ENCODE assay signal across 31 cellular contexts in the genomic region with DNA sequence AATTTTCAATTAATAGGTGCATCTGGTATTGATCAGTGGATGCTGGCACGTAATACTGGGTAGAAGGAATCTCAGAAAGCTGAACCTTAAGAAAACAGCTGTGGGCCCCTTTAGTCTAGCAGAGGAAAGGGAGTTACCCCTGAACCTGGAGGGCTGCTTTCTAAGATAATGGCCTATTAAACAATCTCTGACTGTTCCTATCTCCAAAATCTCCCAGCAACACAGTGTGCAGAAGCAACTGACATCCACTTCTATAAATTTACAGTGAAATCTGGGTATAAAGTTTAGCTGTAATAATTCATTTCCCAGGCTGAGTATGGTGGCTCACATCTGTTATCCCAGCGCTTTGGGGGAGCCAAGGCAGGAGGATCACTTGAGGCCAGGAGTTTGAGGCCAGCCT.
"Had no signal": no experiment of that assay in that cellular context is flagged by ENCODE, and none has a peak within 500 bp of the region (broad histone marks: within the 10 kb centered on the region; RNA-seq: fewer than 3 reads in every experiment).

No MANE protein-coding gene starts in this region.

- H3K9me3 ChIP-seq: esophagus squamous epithelium had no signal

- H3K27ac ChIP-seq: brain microvascular endothelial cell, coronary artery, dorsolateral prefrontal cortex had no signal

- H3K4me3 ChIP-seq: coronary artery, dorsolateral prefrontal cortex, esophagus squamous epithelium had no signal

- H3K27me3 ChIP-seq: brain microvascular endothelial cell, dorsolateral prefrontal cortex, esophagus squamous epithelium had no signal

- FAIRE-seq: astrocyte, bronchial epithelial cell, frontal cortex had no signal

- ATAC-seq: activated CD4-positive, alpha-beta T cell treated with anti-CD3 and anti-CD28 coated beads for 36 hours; activated naive CD4-positive, alpha-beta T cell treated with anti-CD3 and anti-CD28 coated beads, Interleukin-2, amount 50 U/mL, for 72 hours; activated T-cell treated with anti-CD3 and anti-CD28 coated beads, Interleukin-2, amount 50 U/mL, for 72 hours; effector memory CD8-positive, alpha-beta T cell; T-helper 17 cell had no signal

- DNase-seq: activated CD4-positive, alpha-beta memory T cell treated with anti-CD3 and anti-CD28 coated beads, Interleukin-2, amount 10 ng/mL, durations not matched to agents 7 days and 5 days; activated CD4-positive, alpha-beta T cell treated with anti-CD3 and anti-CD28 coated beads for 36 hours; activated CD4-positive, alpha-beta T cell treated with anti-CD3 and anti-CD28 coated beads, Interleukin-2, amount 10 ng/mL, durations not matched to agents 24 days and 14 days; activated CD4-positive, alpha-beta T cell treated with anti-CD3 and anti-CD28 coated beads, Interleukin-2, amount 50 U/mL, for 4 hours; activated CD4-positive, CD25-positive, alpha-beta regulatory T cell; activated CD4-positive, CD25-positive, alpha-beta regulatory T cell treated with anti-CD3 and anti-CD28 coated beads, Interleukin-2, amount 50 U/mL, for 72 hours; activated CD8-positive, alpha-beta memory T cell treated with anti-CD3 and anti-CD28 coated beads, Interleukin-2, amount 50 U/mL, for 48 hours; activated gamma-delta T cell; activated naive CD4-positive, alpha-beta T cell; activated naive CD4-positive, alpha-beta T cell treated with anti-CD3 and anti-CD28 coated beads, Interleukin-2, amount 10 ng/mL, durations not matched to agents 7 days and 5 days; activated naive CD8-positive, alpha-beta T cell treated with anti-CD3 and anti-CD28 coated beads, Interleukin-2, amount 10 ng/mL, durations not matched to agents 7 days and 5 days; activated T-cell treated with anti-CD3 and anti-CD28 coated beads for 4 hours; activated T-cell treated with anti-CD3 and anti-CD28 coated beads, Interleukin-2, amount 50 U/mL, for 24 hours; activated T-cell treated with anti-CD3 and anti-CD28 coated beads, Interleukin-2, amount 50 U/mL, for 72 hours; brain microvascular endothelial cell; dorsolateral prefrontal cortex; effector memory CD8-positive, alpha-beta T cell; esophagus squamous epithelium; foreskin fibroblast; head of caudate nucleus; T-helper 1 cell; T-helper 17 cell; T1000 had no signal

- H3K4me1 Mint-ChIP-seq: central memory CD8-positive, alpha-beta T cell had no signal

- H3K27ac Mint-ChIP-seq: activated CD4-positive, alpha-beta memory T cell treated with anti-CD3 and anti-CD28 coated beads, Interleukin-2, amount 10 ng/mL, durations not matched to agents 7 days and 5 days; activated CD4-positive, alpha-beta T cell treated with anti-CD3 and anti-CD28 coated beads for 36 hours; activated CD4-positive, alpha-beta T cell treated with anti-CD3 and anti-CD28 coated beads, Interleukin-2, amount 10 ng/mL, durations not matched to agents 24 days and 14 days; activated naive CD4-positive, alpha-beta T cell treated with anti-CD3 and anti-CD28 coated beads, Interleukin-2, amount 10 ng/mL, durations not matched to agents 7 days and 5 days; activated naive CD4-positive, alpha-beta T cell treated with anti-CD3 and anti-CD28 coated beads, Interleukin-2, amount 50 U/mL, for 72 hours; activated naive CD8-positive, alpha-beta T cell treated with anti-CD3 and anti-CD28 coated beads, Interleukin-2, amount 10 ng/mL, durations not matched to agents 7 days and 5 days; activated T-cell treated with anti-CD3 and anti-CD28 coated beads, Interleukin-2, amount 50 U/mL, for 24 hours; activated T-cell treated with anti-CD3 and anti-CD28 coated beads, Interleukin-2, amount 50 U/mL, for 72 hours; dendritic cell treated with granulocyte-macrophage colony-stimulating factor and Interleukin-4, amounts not matched to agents 40 ng/mL and 50 ng/mL, for 4 days; effector memory CD8-positive, alpha-beta T cell; T-helper 17 cell; T-helper 2 cell treated with Interferon-gamma antibody and Interleukin-4, amounts not matched to agents 5 μg/mL and 100 μg/mL, for 36 hours had no signal

- H3K9me3 Mint-ChIP-seq: activated CD4-positive, alpha-beta memory T cell treated with anti-CD3 and anti-CD28 coated beads, Interleukin-2, amount 10 ng/mL, durations not matched to agents 7 days and 5 days; activated CD4-positive, alpha-beta T cell treated with anti-CD3 and anti-CD28 coated beads, Interleukin-2, amount 10 ng/mL, durations not matched to agents 24 days and 14 days; activated naive CD4-positive, alpha-beta T cell treated with anti-CD3 and anti-CD28 coated beads, Interleukin-2, amount 10 ng/mL, durations not matched to agents 7 days and 5 days; activated naive CD4-positive, alpha-beta T cell treated with anti-CD3 and anti-CD28 coated beads, Interleukin-2, amount 50 U/mL, for 72 hours; activated naive CD8-positive, alpha-beta T cell treated with anti-CD3 and anti-CD28 coated beads, Interleukin-2, amount 10 ng/mL, durations not matched to agents 7 days and 5 days; activated T-cell treated with anti-CD3 and anti-CD28 coated beads, Interleukin-2, amount 50 U/mL, for 24 hours; activated T-cell treated with anti-CD3 and anti-CD28 coated beads, Interleukin-2, amount 50 U/mL, for 72 hours; central memory CD8-positive, alpha-beta T cell; dendritic cell treated with granulocyte-macrophage colony-stimulating factor and Interleukin-4, amounts not matched to agents 40 ng/mL and 50 ng/mL, for 4 days; effector memory CD8-positive, alpha-beta T cell; T-helper 2 cell treated with Interferon-gamma antibody and Interleukin-4, amounts not matched to agents 5 μg/mL and 100 μg/mL, for 36 hours had no signal

- H3K4me3 Mint-ChIP-seq: activated CD4-positive, alpha-beta memory T cell treated with anti-CD3 and anti-CD28 coated beads, Interleukin-2, amount 10 ng/mL, durations not matched to agents 7 days and 5 days; activated CD4-positive, alpha-beta T cell treated with anti-CD3 and anti-CD28 coated beads for 36 hours; activated CD4-positive, alpha-beta T cell treated with anti-CD3 and anti-CD28 coated beads, Interleukin-2, amount 10 ng/mL, durations not matched to agents 24 days and 14 days; activated naive CD4-positive, alpha-beta T cell treated with anti-CD3 and anti-CD28 coated beads, Interleukin-2, amount 10 ng/mL, durations not matched to agents 7 days and 5 days; activated naive CD8-positive, alpha-beta T cell treated with anti-CD3 and anti-CD28 coated beads, Interleukin-2, amount 10 ng/mL, durations not matched to agents 7 days and 5 days; activated T-cell treated with anti-CD3 and anti-CD28 coated beads, Interleukin-2, amount 50 U/mL, for 24 hours; activated T-cell treated with anti-CD3 and anti-CD28 coated beads, Interleukin-2, amount 50 U/mL, for 72 hours; central memory CD8-positive, alpha-beta T cell; dendritic cell treated with granulocyte-macrophage colony-stimulating factor and Interleukin-4, amounts not matched to agents 40 ng/mL and 50 ng/mL, for 4 days; effector memory CD8-positive, alpha-beta T cell; T-helper 17 cell; T-helper 2 cell treated with Interferon-gamma antibody and Interleukin-4, amounts not matched to agents 5 μg/mL and 100 μg/mL, for 36 hours had no signal

- H3K36me3 ChIP-seq: brain microvascular endothelial cell had no signal

- H3K27me3 Mint-ChIP-seq: activated CD4-positive, alpha-beta memory T cell treated with anti-CD3 and anti-CD28 coated beads, Interleukin-2, amount 10 ng/mL, durations not matched to agents 7 days and 5 days; activated CD4-positive, alpha-beta T cell treated with anti-CD3 and anti-CD28 coated beads for 36 hours; activated CD4-positive, alpha-beta T cell treated with anti-CD3 and anti-CD28 coated beads, Interleukin-2, amount 10 ng/mL, durations not matched to agents 24 days and 14 days; activated naive CD4-positive, alpha-beta T cell treated with anti-CD3 and anti-CD28 coated beads, Interleukin-2, amount 10 ng/mL, durations not matched to agents 7 days and 5 days; activated naive CD8-positive, alpha-beta T cell treated with anti-CD3 and anti-CD28 coated beads, Interleukin-2, amount 10 ng/mL, durations not matched to agents 7 days and 5 days; activated T-cell treated with anti-CD3 and anti-CD28 coated beads, Interleukin-2, amount 50 U/mL, for 24 hours; central memory CD8-positive, alpha-beta T cell; dendritic cell treated with granulocyte-macrophage colony-stimulating factor and Interleukin-4, amounts not matched to agents 40 ng/mL and 50 ng/mL, for 4 days; effector memory CD8-positive, alpha-beta T cell; T-helper 17 cell had no signal
